4 cellular contexts compared by ENCODE assay signal in the genomic region with DNA sequence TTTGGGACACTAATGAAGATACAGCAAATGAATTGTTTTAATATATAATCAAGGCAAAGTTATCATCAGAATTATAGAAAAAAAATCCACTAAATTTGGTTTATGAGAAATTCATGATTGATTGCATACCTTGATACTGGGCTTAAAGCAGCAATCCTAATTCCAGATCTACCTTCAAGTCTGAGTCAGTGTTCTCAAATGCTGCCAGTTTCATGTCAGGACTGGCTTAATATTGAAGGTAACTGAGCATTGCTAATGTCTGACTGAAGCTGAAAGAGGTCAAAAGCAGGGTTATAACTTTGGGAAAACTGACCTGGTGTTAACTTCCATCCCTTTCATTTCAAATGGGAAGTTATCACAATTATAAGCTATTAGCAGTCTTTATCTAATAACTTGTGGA.
DNase-seq lines count a peak whose midpoint lies in the region; ATAC-seq, FAIRE-seq and TF ChIP-seq lines count a peak whose summit lies in the region.
"Not testable (repeated sequence)": the region's sequence is repeated elsewhere in the genome, so short reads cannot be mapped to it uniquely, and the experiment has no call there.

No MANE protein-coding gene starts in this region.

- H3K4me3 ChIP-seq in bronchial epithelial cell (ENCODE audit: low read depth, low read length); epithelial cell of esophagus (ENCODE audit: low read length): not testable (repeated sequence)

- peak; percentile 64 for DNase-seq in bronchial epithelial cell (ENCODE audit: low read depth)
- DNase-seq in epithelial cell of esophagus (ENCODE audit: low read depth): peak; percentile 55
- DNase-seq in epithelial cell of prostate (ENCODE audit: low read depth, low spot score): peak; percentile 14
- DNase-seq in foreskin keratinocyte: peak; percentile 14 to 61

- not testable (repeated sequence) for TF ChIP-seq CTCF in bronchial epithelial cell (IDR thresholded peaks at IDR 0.05; ENCODE audit: insufficient read depth, low read length, severe bottlenecking); epithelial cell of esophagus (IDR thresholded peaks at IDR 0.05; ENCODE audit: insufficient read depth, low read depth, low read length, missing control alignments); foreskin keratinocyte (conservative IDR thresholded peaks at IDR 0.05)

- not testable (repeated sequence) for ATAC-seq in foreskin keratinocyte

- H3K4me1 ChIP-seq in foreskin keratinocyte: not testable (repeated sequence)

- H3K27me3 ChIP-seq in bronchial epithelial cell (ENCODE audit: control insufficient read depth, insufficient read depth, low read length); foreskin keratinocyte: not testable (repeated sequence)

- FAIRE-seq in bronchial epithelial cell (lab: Jason Lieb, UNC): not testable (repeated sequence)

- H3K36me3 ChIP-seq in bronchial epithelial cell (ENCODE audit: control insufficient read depth, insufficient read depth, low read length): not testable (repeated sequence)

- H3K27ac ChIP-seq in epithelial cell of prostate, foreskin keratinocyte: not testable (repeated sequence)

Comparison
In these comparisons a context has a peak if more than half of its experiments do, and no peak if none do; other contexts are left out.
1. DNase-seq: peak in every context shown above with its lines; median percentile 64 in bronchial epithelial cell; 55 in epithelial cell of esophagus; 38 in foreskin keratinocyte; 14 in epithelial cell of prostate.